In genomic region chr1:21344098-21344749, GRCh38 we compare ENCODE assay signal across 8 cellular contexts. TPM values are rescaled to one million over a fixed set of nuclear protein-coding genes. Genes with fewer than 3 reads are reported as not detected.
A peak's percentile ranks its signal among the peaks of the same experiment; 100 is the strongest.
DNase-seq lines count a peak whose midpoint lies in the region; ATAC-seq and TF ChIP-seq lines count a peak whose summit lies in the region.

No MANE protein-coding gene starts in this region.

- DNase-seq in Peyer's patch (no peak), fibroblast of lung (ENCODE audit: low read depth in 2 of 2) (no peak), psoas muscle (no peak), AML-193 (lab: John Stamatoyannopoulos, UW) (no peak), NCI-H2171 treated with DMSO at 0.1 percent for 48 hours (lab: John Stamatoyannopoulos, UW) (no peak)
- DNase-seq in activated CD8-positive, alpha-beta memory T cell treated with anti-CD3 and anti-CD28 coated beads, Interleukin-2, amount 50 U/mL, for 4 hours: no peak

- no peaks in the 10 kb centered on the region for H3K9me3 ChIP-seq in ES-I3 (ENCODE audit: control insufficient read depth, insufficient read depth, low read length)
- H3K9me3 ChIP-seq in Peyer's patch: no peaks in the 10 kb centered on the region
- no peaks in the 10 kb centered on the region for H3K9me3 ChIP-seq in fibroblast of lung (ENCODE audit: control insufficient read depth, insufficient read depth, low read depth, low read length)
- no peaks in the 10 kb centered on the region for H3K9me3 ChIP-seq in psoas muscle

- H3K27me3 ChIP-seq in Peyer's patch: no peaks in the 10 kb centered on the region
- H3K27me3 ChIP-seq in fibroblast of lung (ENCODE audit: control insufficient read depth, insufficient read depth, low read length): no peaks in the 10 kb centered on the region
- no peaks in the 10 kb centered on the region for H3K27me3 ChIP-seq in psoas muscle (ENCODE audit: insufficient read depth in 3 of 3, low read length in 2 of 3)

- peak overlapping the region; percentile 84 to 100 (median 86) for H3K4me3 ChIP-seq in Peyer's patch
- H3K4me3 ChIP-seq in fibroblast of lung (replicated peaks in 1 of 4; ENCODE audit: control extremely low read depth in 1 of 4, insufficient read depth in 1 of 4, low read depth in 3 of 4, low read length in 4 of 4): peak overlapping the region; percentile 63 to 83 (median 74)
- peak overlapping the region; percentile 79 for H3K4me3 ChIP-seq in psoas muscle

- H3K4me1 ChIP-seq in ES-I3 (ENCODE audit: insufficient read depth, low read length) (peaks cover 19% of the 10 kb centered on the region; the same call in 1 of the 2 replicates), Peyer's patch (peaks cover 6 to 60% (median 23%) of the 10 kb centered on the region in 4 donors), fibroblast of lung (ENCODE audit: control insufficient read depth, extremely low read depth, insufficient read depth, low read length) (peaks cover 27% of the 10 kb centered on the region), psoas muscle (peaks cover 13% of the 10 kb centered on the region)

- no peaks in the 10 kb centered on the region for H4K20me1 ChIP-seq in fibroblast of lung (ENCODE audit: control insufficient read depth, extremely low read depth, insufficient read depth, low read length)

- ATAC-seq in psoas muscle (no peak), GM21786 (IDR thresholded peaks at IDR 0.05; ENCODE audit: unreplicated experiment) (no peak)

- H3K9ac ChIP-seq in ES-I3 (ENCODE audit: low read depth, low read length): peak overlapping the region; percentile 73; the same call in 1 of the 2 replicates
- peak overlapping the region; percentile 83 for H3K9ac ChIP-seq in fibroblast of lung (ENCODE audit: insufficient read depth, low read length)

- H3K27ac ChIP-seq in Peyer's patch: peak overlapping the region; percentile 86 to 96 (median 92)
- peak overlapping the region; percentile 57 for H3K27ac ChIP-seq in fibroblast of lung (ENCODE audit: insufficient read depth, low read length)
- H3K27ac ChIP-seq in psoas muscle: peak overlapping the region; percentile 75

- TF ChIP-seq POLR2A in Peyer's patch (IDR thresholded peaks at IDR 0.05): no peak

- WGBS in psoas muscle, 3 donors: 49% methylated on average over 14 of the region's 14 CpGs

- H3K36me3 ChIP-seq in ES-I3 (ENCODE audit: insufficient read depth, low read length) (no peaks in the 10 kb centered on the region), Peyer's patch (no peaks in the 10 kb centered on the region), fibroblast of lung (ENCODE audit: control insufficient read depth, insufficient read depth, low read length) (no peaks in the 10 kb centered on the region), psoas muscle (ENCODE audit: insufficient read depth in 1 of 2, low read depth in 1 of 2) (no peaks in the 10 kb centered on the region)

- peak overlapping the region; percentile 84 for H3K4me2 ChIP-seq in fibroblast of lung (ENCODE audit: extremely low read depth, insufficient read depth, low read length)

- H3K79me2 ChIP-seq in fibroblast of lung (ENCODE audit: control insufficient read depth, insufficient read depth, low read length): peaks cover 58% of the 10 kb centered on the region

- TF ChIP-seq CTCF in Peyer's patch (IDR thresholded peaks at IDR 0.05) (no peak), fibroblast of lung (conservative IDR thresholded peaks at IDR 0.05 in 1 of 2, IDR thresholded peaks at IDR 0.05 in 1 of 2; ENCODE audit: low read depth in 1 of 2, low read length in 2 of 2) (no peak), psoas muscle (IDR thresholded peaks at IDR 0.05) (no peak)

- H2AFZ ChIP-seq in fibroblast of lung (ENCODE audit: low read length): no peak overlapping the region

- intact Hi-C loops in psoas muscle (cut with DNase I): loop anchor here in 1 of 2 donors (5.0 kb wide), 1 partner anchor 82 kb away; no protein-coding TSS in a partner anchor

RNA-seq across cellular contexts. Expression of gene ECE1, which starts 54.0 kb away (rescaled TPM):
- total RNA-seq in Peyer's patch (100 to 1,000 TPM; 105 to 122 (median 112) TPM), fibroblast of lung (57.3 and 138 TPM in 2 replicates), psoas muscle (10 to 100 TPM; 12.3 to 24.9 (median 19.0) TPM)
- polyA plus RNA-seq in fibroblast of lung (131 and 137 TPM in 2 replicates), psoas muscle (10 to 100 TPM; 12.2 to 14.6 (median 13.2) TPM)
- 145 and 152 TPM in 2 replicates for polyA plus RNA-seq in fibroblast of lung (2012)
- polyA minus RNA-seq in fibroblast of lung (ENCODE audit: low replicate concordance): 228 and 250 TPM in 2 replicates
